42 cellular contexts compared by ENCODE assay signal in genomic region chr4:69154021-69154420, GRCh38. TPM values are rescaled to one million over a fixed set of nuclear protein-coding genes. Genes with fewer than 3 reads are reported as not detected.
"Had no signal": no experiment of that assay in that cellular context is flagged by ENCODE, and none has a peak within 500 bp of the region (broad histone marks: within the 10 kb centered on the region; RNA-seq: fewer than 3 reads in every experiment).

No MANE protein-coding gene starts in this region.

- H3K36me3 Mint-ChIP-seq: activated naive CD4-positive, alpha-beta T cell treated with anti-CD3 and anti-CD28 coated beads, Interleukin-2, amount 10 ng/mL, durations not matched to agents 7 days and 5 days; activated naive CD4-positive, alpha-beta T cell treated with anti-CD3 and anti-CD28 coated beads, Interleukin-2, amount 50 U/mL, for 24 hours; activated naive CD4-positive, alpha-beta T cell treated with anti-CD3 and anti-CD28 coated beads, Interleukin-2, amount 50 U/mL, for 72 hours; activated naive CD8-positive, alpha-beta T cell; activated naive CD8-positive, alpha-beta T cell treated with anti-CD3 and anti-CD28 coated beads for 36 hours; activated naive CD8-positive, alpha-beta T cell treated with anti-CD3 and anti-CD28 coated beads, Interleukin-2, amount 10 ng/mL, durations not matched to agents 7 days and 5 days; brain had no signal

- H3K4me3 Mint-ChIP-seq: activated naive CD4-positive, alpha-beta T cell treated with anti-CD3 and anti-CD28 coated beads for 36 hours; activated naive CD4-positive, alpha-beta T cell treated with anti-CD3 and anti-CD28 coated beads, Interleukin-2, amount 10 ng/mL, durations not matched to agents 7 days and 5 days; activated naive CD4-positive, alpha-beta T cell treated with anti-CD3 and anti-CD28 coated beads, Interleukin-2, amount 50 U/mL, for 24 hours; activated naive CD8-positive, alpha-beta T cell; activated naive CD8-positive, alpha-beta T cell treated with anti-CD3 and anti-CD28 coated beads for 36 hours; activated naive CD8-positive, alpha-beta T cell treated with anti-CD3 and anti-CD28 coated beads, Interleukin-2, amount 10 ng/mL, durations not matched to agents 7 days and 5 days; activated naive CD8-positive, alpha-beta T cell treated with anti-CD3 and anti-CD28 coated beads, Interleukin-2, amount 50 U/mL, for 24 hours; activated T-cell treated with anti-CD3 and anti-CD28 coated beads, Interleukin-2, amount 50 U/mL, for 24 hours; activated T-cell treated with anti-CD3 and anti-CD28 coated beads, Interleukin-2, amount 50 U/mL, for 4 hours; activated T-cell treated with anti-CD3 and anti-CD28 coated beads, Interleukin-2, amount 50 U/mL, for 72 hours; activated T-helper 1 cell treated with anti-CD3 and anti-CD28 coated beads, Interleukin-12 subunit alpha, Interleukin-12 subunit beta, Interleukin-2, Interleukin-4 antibody, amounts not matched to agents 30 ng/mL and 10 ng/mL and 1 ng/mL, durations not matched to agents 14 hours and 24 hours and 36 hours; activated T-helper 17 cell treated with anti-CD3 and anti-CD28 coated beads, Interleukin-2, amount 50 U/mL, for 72 hours; brain; central memory CD8-positive, alpha-beta T cell had no signal

- H3K4me3 ChIP-seq: adrenal gland, ascending aorta, body of pancreas, breast epithelium, cardiac muscle cell had no signal

- H3K27ac Mint-ChIP-seq: activated naive CD4-positive, alpha-beta T cell treated with anti-CD3 and anti-CD28 coated beads for 36 hours; activated naive CD4-positive, alpha-beta T cell treated with anti-CD3 and anti-CD28 coated beads, Interleukin-2, amount 10 ng/mL, durations not matched to agents 7 days and 5 days; activated naive CD4-positive, alpha-beta T cell treated with anti-CD3 and anti-CD28 coated beads, Interleukin-2, amount 50 U/mL, for 24 hours; activated naive CD4-positive, alpha-beta T cell treated with anti-CD3 and anti-CD28 coated beads, Interleukin-2, amount 50 U/mL, for 72 hours; activated naive CD8-positive, alpha-beta T cell; activated naive CD8-positive, alpha-beta T cell treated with anti-CD3 and anti-CD28 coated beads for 36 hours; activated naive CD8-positive, alpha-beta T cell treated with anti-CD3 and anti-CD28 coated beads, Interleukin-2, amount 10 ng/mL, durations not matched to agents 7 days and 5 days; activated naive CD8-positive, alpha-beta T cell treated with anti-CD3 and anti-CD28 coated beads, Interleukin-2, amount 50 U/mL, for 24 hours; activated T-cell treated with anti-CD3 and anti-CD28 coated beads, Interleukin-2, amount 50 U/mL, for 24 hours; activated T-cell treated with anti-CD3 and anti-CD28 coated beads, Interleukin-2, amount 50 U/mL, for 72 hours; activated T-helper 1 cell treated with anti-CD3 and anti-CD28 coated beads, Interleukin-12 subunit alpha, Interleukin-12 subunit beta, Interleukin-2, Interleukin-4 antibody, amounts not matched to agents 30 ng/mL and 10 ng/mL and 1 ng/mL, durations not matched to agents 14 hours and 24 hours and 36 hours; activated T-helper 17 cell treated with anti-CD3 and anti-CD28 coated beads, Interleukin-2, amount 50 U/mL, for 72 hours; activated T-helper 2 cell treated with anti-CD3 and anti-CD28 coated beads, Interferon-gamma antibody, Interleukin-2, Interleukin-4, amounts not matched to agents 10 μg/mL and 5 μg/mL and 100 μg/mL, durations not matched to agents 14 hours and 24 hours and 36 hours; brain had no signal

- H3K36me3 ChIP-seq: adrenal gland, ascending aorta, brain microvascular endothelial cell, breast epithelium, cardiac muscle cell had no signal

- H3K9me3 Mint-ChIP-seq: activated naive CD4-positive, alpha-beta T cell treated with anti-CD3 and anti-CD28 coated beads for 36 hours; activated naive CD4-positive, alpha-beta T cell treated with anti-CD3 and anti-CD28 coated beads, Interleukin-2, amount 10 ng/mL, durations not matched to agents 7 days and 5 days; activated naive CD4-positive, alpha-beta T cell treated with anti-CD3 and anti-CD28 coated beads, Interleukin-2, amount 50 U/mL, for 24 hours; activated naive CD4-positive, alpha-beta T cell treated with anti-CD3 and anti-CD28 coated beads, Interleukin-2, amount 50 U/mL, for 72 hours; activated naive CD8-positive, alpha-beta T cell treated with anti-CD3 and anti-CD28 coated beads for 36 hours; activated naive CD8-positive, alpha-beta T cell treated with anti-CD3 and anti-CD28 coated beads, Interleukin-2, amount 10 ng/mL, durations not matched to agents 7 days and 5 days; activated naive CD8-positive, alpha-beta T cell treated with anti-CD3 and anti-CD28 coated beads, Interleukin-2, amount 50 U/mL, for 24 hours; activated T-cell treated with anti-CD3 and anti-CD28 coated beads, Interleukin-2, amount 50 U/mL, for 24 hours; activated T-cell treated with anti-CD3 and anti-CD28 coated beads, Interleukin-2, amount 50 U/mL, for 4 hours; activated T-cell treated with anti-CD3 and anti-CD28 coated beads, Interleukin-2, amount 50 U/mL, for 72 hours; activated T-helper 1 cell treated with anti-CD3 and anti-CD28 coated beads, Interleukin-12 subunit alpha, Interleukin-12 subunit beta, Interleukin-2, Interleukin-4 antibody, amounts not matched to agents 30 ng/mL and 10 ng/mL and 1 ng/mL, durations not matched to agents 14 hours and 24 hours and 36 hours; activated T-helper 17 cell treated with anti-CD3 and anti-CD28 coated beads, Interleukin-2, amount 50 U/mL, for 72 hours; activated T-helper 2 cell treated with anti-CD3 and anti-CD28 coated beads, Interferon-gamma antibody, Interleukin-2, Interleukin-4, amounts not matched to agents 10 μg/mL and 5 μg/mL and 100 μg/mL, durations not matched to agents 14 hours and 24 hours and 36 hours; brain had no signal

- H3K27me3 ChIP-seq: adrenal gland, ascending aorta, body of pancreas, brain microvascular endothelial cell, breast epithelium, cardiac muscle cell had no signal

- H3K4me1 ChIP-seq: adrenal gland, ascending aorta, body of pancreas, breast epithelium had no signal

- H3K9me3 ChIP-seq: adrenal gland, ascending aorta, body of pancreas, breast epithelium had no signal

- FAIRE-seq: astrocyte, bronchial epithelial cell had no signal

- DNase-seq: activated effector memory CD4-positive, alpha-beta T cell treated with anti-CD3 and anti-CD28 coated beads, Interleukin-2, amount 50 U/mL, for 16 hours; activated effector memory CD4-positive, alpha-beta T cell treated with Interleukin-2 at 50 U/mL for 16 hours; activated gamma-delta T cell; activated gamma-delta T cell treated with Interleukin-2 at 50 U/mL for 16 hours; activated naive CD4-positive, alpha-beta T cell; activated naive CD4-positive, alpha-beta T cell treated with anti-CD3 and anti-CD28 coated beads for 36 hours; activated naive CD4-positive, alpha-beta T cell treated with anti-CD3 and anti-CD28 coated beads, Interleukin-2, amount 10 ng/mL, durations not matched to agents 7 days and 5 days; activated naive CD4-positive, alpha-beta T cell treated with anti-CD3 and anti-CD28 coated beads, Interleukin-2, amount 50 U/mL, for 16 hours; activated naive CD4-positive, alpha-beta T cell treated with Interleukin-2 at 50 U/mL for 16 hours; activated naive CD8-positive, alpha-beta T cell treated with anti-CD3 and anti-CD28 coated beads for 36 hours; activated naive CD8-positive, alpha-beta T cell treated with anti-CD3 and anti-CD28 coated beads, Interleukin-2, amount 10 ng/mL, durations not matched to agents 7 days and 5 days; activated naive CD8-positive, alpha-beta T cell treated with anti-CD3 and anti-CD28 coated beads, Interleukin-2, amount 50 U/mL, for 24 hours; activated T-cell treated with anti-CD3 and anti-CD28 coated beads, Interleukin-2, amount 50 U/mL, for 1 hour; activated T-cell treated with anti-CD3 and anti-CD28 coated beads, Interleukin-2, amount 50 U/mL, for 24 hours; activated T-cell treated with anti-CD3 and anti-CD28 coated beads, Interleukin-2, amount 50 U/mL, for 4 hours; activated T-cell treated with anti-CD3 and anti-CD28 coated beads, Interleukin-2, amount 50 U/mL, for 48 hours; activated T-cell treated with anti-CD3 and anti-CD28 coated beads, Interleukin-2, amount 50 U/mL, for 72 hours; adrenal gland; amniotic stem cell; amygdala; anterior cingulate cortex; aorta; body of pancreas; brain microvascular endothelial cell; caudate nucleus; central memory CD4-positive, alpha-beta T cell; cerebellar nuclear complex had no signal

- H3K27ac ChIP-seq: adrenal gland, ascending aorta, body of pancreas, brain microvascular endothelial cell, breast epithelium, cardiac muscle cell had no signal

- ATAC-seq: activated naive CD4-positive, alpha-beta T cell treated with anti-CD3 and anti-CD28 coated beads, Interleukin-2, amount 50 U/mL, for 72 hours; activated naive CD8-positive, alpha-beta T cell treated with anti-CD3 and anti-CD28 coated beads, Interleukin-2, amount 50 U/mL, for 24 hours; activated T-cell treated with anti-CD3 and anti-CD28 coated beads, Interleukin-2, amount 50 U/mL, for 4 hours; activated T-cell treated with anti-CD3 and anti-CD28 coated beads, Interleukin-2, amount 50 U/mL, for 72 hours; activated T-helper 17 cell treated with anti-CD3 and anti-CD28 coated beads, Interleukin-2, amount 50 U/mL, for 72 hours; body of pancreas had no signal

- H3K27me3 Mint-ChIP-seq: activated naive CD4-positive, alpha-beta T cell treated with anti-CD3 and anti-CD28 coated beads, Interleukin-2, amount 10 ng/mL, durations not matched to agents 7 days and 5 days; activated naive CD4-positive, alpha-beta T cell treated with anti-CD3 and anti-CD28 coated beads, Interleukin-2, amount 50 U/mL, for 24 hours; activated naive CD8-positive, alpha-beta T cell; activated naive CD8-positive, alpha-beta T cell treated with anti-CD3 and anti-CD28 coated beads for 36 hours; activated naive CD8-positive, alpha-beta T cell treated with anti-CD3 and anti-CD28 coated beads, Interleukin-2, amount 10 ng/mL, durations not matched to agents 7 days and 5 days; activated naive CD8-positive, alpha-beta T cell treated with anti-CD3 and anti-CD28 coated beads, Interleukin-2, amount 50 U/mL, for 24 hours; activated T-cell treated with anti-CD3 and anti-CD28 coated beads, Interleukin-2, amount 50 U/mL, for 24 hours; brain; central memory CD8-positive, alpha-beta T cell had no signal

- H3K4me1 Mint-ChIP-seq: activated naive CD4-positive, alpha-beta T cell treated with anti-CD3 and anti-CD28 coated beads, Interleukin-2, amount 10 ng/mL, durations not matched to agents 7 days and 5 days; activated naive CD4-positive, alpha-beta T cell treated with anti-CD3 and anti-CD28 coated beads, Interleukin-2, amount 50 U/mL, for 24 hours; activated naive CD8-positive, alpha-beta T cell treated with anti-CD3 and anti-CD28 coated beads for 36 hours; activated naive CD8-positive, alpha-beta T cell treated with anti-CD3 and anti-CD28 coated beads, Interleukin-2, amount 10 ng/mL, durations not matched to agents 7 days and 5 days; activated naive CD8-positive, alpha-beta T cell treated with anti-CD3 and anti-CD28 coated beads, Interleukin-2, amount 50 U/mL, for 24 hours; activated T-helper 17 cell treated with anti-CD3 and anti-CD28 coated beads, Interleukin-2, amount 50 U/mL, for 72 hours; brain; central memory CD8-positive, alpha-beta T cell had no signal

RNA-seq across cellular contexts. Expression of gene UGT2B7, which starts 57.7 kb away (rescaled TPM):
- total RNA-seq: activated naive CD4-positive, alpha-beta T cell treated with anti-CD3 and anti-CD28 coated beads for 36 hours; activated naive CD4-positive, alpha-beta T cell treated with anti-CD3 and anti-CD28 coated beads, Interleukin-2, amount 50 U/mL, for 72 hours; activated naive CD8-positive, alpha-beta T cell treated with anti-CD3 and anti-CD28 coated beads for 36 hours; activated naive CD8-positive, alpha-beta T cell treated with anti-CD3 and anti-CD28 coated beads, Interleukin-2, amount 10 ng/mL, durations not matched to agents 7 days and 5 days; activated T-cell treated with anti-CD3 and anti-CD28 coated beads, Interleukin-2, amount 50 U/mL, for 72 hours; activated T-helper 1 cell treated with anti-CD3 and anti-CD28 coated beads, Interleukin-12 subunit alpha, Interleukin-12 subunit beta, Interleukin-2, Interleukin-4 antibody, amounts not matched to agents 30 ng/mL and 10 ng/mL and 1 ng/mL, durations not matched to agents 14 hours and 24 hours and 36 hours; activated T-helper 17 cell treated with anti-CD3 and anti-CD28 coated beads, Interleukin-2, amount 50 U/mL, for 72 hours; activated T-helper 2 cell treated with anti-CD3 and anti-CD28 coated beads, Interferon-gamma antibody, Interleukin-2, Interleukin-4, amounts not matched to agents 10 μg/mL and 5 μg/mL and 100 μg/mL, durations not matched to agents 14 hours and 24 hours and 36 hours; aorta; ascending aorta; cardiac muscle cell; cardiac septum; cerebellum had no signal
- polyA plus RNA-seq: cardiac muscle cell had no signal
